Comparison of ENCODE assay signal across 13 cellular contexts in the genomic region with DNA sequence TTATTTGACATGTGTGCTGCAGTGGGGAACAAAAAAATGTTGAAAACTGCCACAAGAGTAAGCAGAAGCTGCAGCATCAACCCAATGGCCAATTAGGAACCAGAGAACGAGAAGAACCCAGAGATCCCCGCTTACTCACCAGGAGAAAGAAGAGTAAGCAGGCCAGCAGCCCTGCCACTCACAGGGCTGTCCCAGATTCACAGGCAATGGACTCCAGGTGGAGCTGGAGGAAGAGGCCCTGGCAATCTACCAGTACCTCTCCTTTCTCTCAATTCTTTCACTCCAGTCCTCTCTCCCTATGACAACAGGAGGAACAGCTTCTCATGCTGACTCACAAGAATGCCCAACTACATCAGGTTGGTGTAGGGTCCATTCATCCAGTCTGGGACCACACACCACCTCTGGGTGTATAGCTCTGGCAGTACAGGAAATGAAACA. TPM values are rescaled to one million over a fixed set of nuclear protein-coding genes. Genes with fewer than 3 reads are reported as not detected.
DNase-seq lines count a peak whose midpoint lies in the region; ATAC-seq and TF ChIP-seq lines count a peak whose summit lies in the region.
"Had no signal": no experiment of that assay in that cellular context is flagged by ENCODE, and none has a peak within 500 bp of the region (broad histone marks: within the 10 kb centered on the region; RNA-seq: fewer than 3 reads in every experiment).

No MANE protein-coding gene starts in this region.

- H3K27me3 Mint-ChIP-seq in WTC11 (ENCODE audit: low read depth) = no peaks in the 10 kb centered on the region
- H3K27me3 Mint-ChIP-seq: activated B cell treated with CpG ODN at 0.5 μM for 24 hours had no signal

- DNase-seq in left ventricle myocardium inferior (no peak), Right ventricle myocardium superior (no peak), WTC11 (ENCODE audit: low spot score) (no peak), foreskin keratinocyte (peak; percentile 72 to 88), tibial artery (no peak), SK-N-DZ (ENCODE audit: low spot score) (no peak)
- DNase-seq: activated B cell treated with CpG ODN at 0.5 μM for 24 hours; activated naive CD4-positive, alpha-beta T cell treated with anti-CD3 and anti-CD28 coated beads, Interleukin-2, amount 50 U/mL, for 16 hours; Caco-2; lower lobe of right lung had no signal

- H3K36me3 ChIP-seq in left ventricle myocardium inferior (no peaks in the 10 kb centered on the region), tibial artery (no peaks in the 10 kb centered on the region)
- H3K36me3 ChIP-seq: lower lobe of right lung had no signal

- no peak overlapping the region for H3K27ac Mint-ChIP-seq in WTC11
- H3K27ac Mint-ChIP-seq: activated B cell treated with CpG ODN at 0.5 μM for 24 hours had no signal

- CTCF ChIA-PET in WTC11 (lab: Charles Lee) = no interaction called here

- H3K4me3 ChIP-seq in left ventricle myocardium inferior (no peak overlapping the region), tibial artery (no peak overlapping the region)
- H3K4me3 ChIP-seq: lower lobe of right lung had no signal

- H3K4me1 Mint-ChIP-seq in WTC11 = peaks cover 36% of the 10 kb centered on the region
- H3K4me1 Mint-ChIP-seq: activated B cell treated with CpG ODN at 0.5 μM for 24 hours had no signal

- no peaks in the 10 kb centered on the region for H3K27me3 ChIP-seq in left ventricle myocardium inferior (ENCODE audit: low read depth)
- H3K27me3 ChIP-seq in foreskin keratinocyte = no peaks in the 10 kb centered on the region
- H3K27me3 ChIP-seq in tibial artery = no peaks in the 10 kb centered on the region

- no peak overlapping the region for H3K4me3 Mint-ChIP-seq in WTC11
- H3K4me3 Mint-ChIP-seq: activated B cell treated with CpG ODN at 0.5 μM for 24 hours had no signal

- POLR2A ChIA-PET in WTC11 (lab: Charles Lee) = no interaction called here

- peak overlapping the region; percentile 58 for H3K27ac ChIP-seq in left ventricle myocardium inferior (replicated peaks)
- peak overlapping the region; percentile 1 for H3K27ac ChIP-seq in foreskin keratinocyte
- peak overlapping the region; percentile 75 to 80 for H3K27ac ChIP-seq in tibial artery
- H3K27ac ChIP-seq: lower lobe of right lung had no signal

- no peaks in the 10 kb centered on the region for H3K9me3 Mint-ChIP-seq in WTC11
- H3K9me3 Mint-ChIP-seq: activated B cell treated with CpG ODN at 0.5 μM for 24 hours had no signal

- TF ChIP-seq CTCF in left ventricle myocardium inferior (IDR thresholded peaks at IDR 0.05; ENCODE audit: borderline replicate concordance) (no peak), WTC11 (IDR thresholded peaks at IDR 0.05) (no peak), foreskin keratinocyte (conservative IDR thresholded peaks at IDR 0.05) (peak; percentile 44), tibial artery (IDR thresholded peaks at IDR 0.05) (no peak)

- no peak for ATAC-seq in Right ventricle myocardium superior (ENCODE audit: poor library complexity)
- peak; percentile 61 for ATAC-seq in WTC11
- ATAC-seq in foreskin keratinocyte = peak; percentile 83
- ATAC-seq in HG03025 (IDR thresholded peaks at IDR 0.05; ENCODE audit: low FRiP score, unreplicated experiment) = no peak
- no peak for ATAC-seq in HG02571 (IDR thresholded peaks at IDR 0.05; ENCODE audit: unreplicated experiment)
- ATAC-seq: esophagus mucosa, lower lobe of right lung had no signal

- intact Hi-C loops in left ventricle myocardium inferior (cut with micrococcal nuclease) = no loop called here
- intact Hi-C loops in Right ventricle myocardium superior (cut with DNase I) = no loop called here
- intact Hi-C loops in tibial artery (cut with DNase I; ENCODE audit: low total_unique reads) = no loop called here

- H3K36me3 Mint-ChIP-seq in WTC11 = no peaks in the 10 kb centered on the region

- H3K9me3 ChIP-seq in left ventricle myocardium inferior (replicated peaks) (no peaks in the 10 kb centered on the region), tibial artery (no peaks in the 10 kb centered on the region)
- H3K9me3 ChIP-seq: Caco-2, lower lobe of right lung had no signal

- H3K4me1 ChIP-seq in left ventricle myocardium inferior (peaks cover 96% of the 10 kb centered on the region), foreskin keratinocyte (peaks cover 67% of the 10 kb centered on the region), tibial artery (peaks cover 0 to 98% (median 54%) of the 10 kb centered on the region in 4 donors)
- H3K4me1 ChIP-seq: Caco-2 had no signal

TF ChIP-seq in WTC11, 78 proteins besides CTCF, POLR2A, EP300 and RAD21:
- TF ChIP-seq ZNF121 (CRISPR knock-in tag; IDR thresholded peaks at IDR 0.05) (no peak), ZNF138 (CRISPR knock-in tag; conservative IDR thresholded peaks at IDR 0.05) (no peak), GTF2I (CRISPR knock-in tag; conservative IDR thresholded peaks at IDR 0.05) (no peak), ZNF317 (CRISPR knock-in tag; IDR thresholded peaks at IDR 0.05; ENCODE audit: borderline replicate concordance, low read depth) (no peak), ZNF263 (CRISPR knock-in tag; IDR thresholded peaks at IDR 0.05; ENCODE audit: low read depth) (no peak), ZNF416 (CRISPR knock-in tag; IDR thresholded peaks at IDR 0.05) (no peak), GABPB1 (CRISPR knock-in tag; IDR thresholded peaks at IDR 0.05) (no peak), ZNF232 (CRISPR knock-in tag; IDR thresholded peaks at IDR 0.05) (no peak), SP1 (CRISPR knock-in tag; conservative IDR thresholded peaks at IDR 0.05) (no peak)
- TF ChIP-seq, protein P1, sequence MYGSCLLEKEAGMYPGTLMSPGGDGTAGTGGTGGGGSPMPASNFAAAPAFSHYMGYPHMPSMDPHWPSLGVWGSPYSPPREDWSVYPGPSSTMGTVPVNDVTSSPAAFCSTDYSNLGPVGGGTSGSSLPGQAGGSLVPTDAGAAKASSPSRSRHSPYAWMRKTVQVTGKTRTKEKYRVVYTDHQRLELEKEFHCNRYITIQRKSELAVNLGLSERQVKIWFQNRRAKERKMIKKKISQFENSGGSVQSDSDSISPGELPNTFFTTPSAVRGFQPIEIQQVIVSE (CRISPR knock-in tag; IDR thresholded peaks at IDR 0.05; ENCODE audit: borderline replicate concordance) = no peak
- TF ChIP-seq, protein P2, sequence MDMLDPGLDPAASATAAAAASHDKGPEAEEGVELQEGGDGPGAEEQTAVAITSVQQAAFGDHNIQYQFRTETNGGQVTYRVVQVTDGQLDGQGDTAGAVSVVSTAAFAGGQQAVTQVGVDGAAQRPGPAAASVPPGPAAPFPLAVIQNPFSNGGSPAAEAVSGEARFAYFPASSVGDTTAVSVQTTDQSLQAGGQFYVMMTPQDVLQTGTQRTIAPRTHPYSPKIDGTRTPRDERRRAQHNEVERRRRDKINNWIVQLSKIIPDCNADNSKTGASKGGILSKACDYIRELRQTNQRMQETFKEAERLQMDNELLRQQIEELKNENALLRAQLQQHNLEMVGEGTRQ (CRISPR knock-in tag; IDR thresholded peaks at IDR 0.05) = no peak
- TF ChIP-seq, protein P3, sequence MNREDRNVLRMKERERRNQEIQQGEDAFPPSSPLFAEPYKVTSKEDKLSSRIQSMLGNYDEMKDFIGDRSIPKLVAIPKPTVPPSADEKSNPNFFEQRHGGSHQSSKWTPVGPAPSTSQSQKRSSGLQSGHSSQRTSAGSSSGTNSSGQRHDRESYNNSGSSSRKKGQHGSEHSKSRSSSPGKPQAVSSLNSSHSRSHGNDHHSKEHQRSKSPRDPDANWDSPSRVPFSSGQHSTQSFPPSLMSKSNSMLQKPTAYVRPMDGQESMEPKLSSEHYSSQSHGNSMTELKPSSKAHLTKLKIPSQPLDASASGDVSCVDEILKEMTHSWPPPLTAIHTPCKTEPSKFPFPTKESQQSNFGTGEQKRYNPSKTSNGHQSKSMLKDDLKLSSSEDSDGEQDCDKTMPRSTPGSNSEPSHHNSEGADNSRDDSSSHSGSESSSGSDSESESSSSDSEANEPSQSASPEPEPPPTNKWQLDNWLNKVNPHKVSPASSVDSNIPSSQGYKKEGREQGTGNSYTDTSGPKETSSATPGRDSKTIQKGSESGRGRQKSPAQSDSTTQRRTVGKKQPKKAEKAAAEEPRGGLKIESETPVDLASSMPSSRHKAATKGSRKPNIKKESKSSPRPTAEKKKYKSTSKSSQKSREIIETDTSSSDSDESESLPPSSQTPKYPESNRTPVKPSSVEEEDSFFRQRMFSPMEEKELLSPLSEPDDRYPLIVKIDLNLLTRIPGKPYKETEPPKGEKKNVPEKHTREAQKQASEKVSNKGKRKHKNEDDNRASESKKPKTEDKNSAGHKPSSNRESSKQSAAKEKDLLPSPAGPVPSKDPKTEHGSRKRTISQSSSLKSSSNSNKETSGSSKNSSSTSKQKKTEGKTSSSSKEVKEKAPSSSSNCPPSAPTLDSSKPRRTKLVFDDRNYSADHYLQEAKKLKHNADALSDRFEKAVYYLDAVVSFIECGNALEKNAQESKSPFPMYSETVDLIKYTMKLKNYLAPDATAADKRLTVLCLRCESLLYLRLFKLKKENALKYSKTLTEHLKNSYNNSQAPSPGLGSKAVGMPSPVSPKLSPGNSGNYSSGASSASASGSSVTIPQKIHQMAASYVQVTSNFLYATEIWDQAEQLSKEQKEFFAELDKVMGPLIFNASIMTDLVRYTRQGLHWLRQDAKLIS (CRISPR knock-in tag; IDR thresholded peaks at IDR 0.05; ENCODE audit: borderline replicate concordance) = no peak

RNA-seq across cellular contexts. Expression of a gene that starts 19.3 kb away (rescaled TPM):
- total RNA-seq in left ventricle myocardium inferior = 85.7 TPM
- 52.7 TPM for total RNA-seq in Right ventricle myocardium superior
- 27.8 to 32.7 TPM (median 27.8 TPM) in 3 replicates for total RNA-seq in WTC11 (2021)
- total RNA-seq in foreskin keratinocyte = 84.2 and 89.1 TPM in 2 replicates
- polyA plus RNA-seq in foreskin keratinocyte = 24.8 and 32.3 TPM in 2 replicates
- polyA plus RNA-seq in SK-N-DZ (2014; cell fraction: cytosol; rRNA removed) = 8.9 and 9.4 TPM in 2 replicates
- polyA plus RNA-seq in SK-N-DZ (2014; cell fraction: nucleus; rRNA removed) = 5.7 and 7.8 TPM in 2 replicates

Comparison
In these comparisons a context has a peak if more than half of its experiments do, and no peak if none do; other contexts are left out.
1. DNase-seq: peak in foreskin keratinocyte (2 of 2); none in left ventricle myocardium inferior (single experiment), Right ventricle myocardium superior (single experiment), WTC11 (single experiment), tibial artery (0 of 2) and SK-N-DZ (single experiment).
2. H3K27ac ChIP-seq: peak in every context shown above with its lines; median percentile 78 in tibial artery; 58 in left ventricle myocardium inferior; 1 in foreskin keratinocyte.
3. ATAC-seq: peak in WTC11 (single experiment) and foreskin keratinocyte (single experiment); none in Right ventricle myocardium superior (single experiment), HG03025 (single experiment) and HG02571 (single experiment).